Comparison of ENCODE assay signal across 33 cellular contexts in genomic region chr19:18913466-18913865, GRCh38. TPM values are rescaled to one million over a fixed set of nuclear protein-coding genes. Genes with fewer than 3 reads are reported as not detected.
"Had no signal": no experiment of that assay in that cellular context is flagged by ENCODE, and none has a peak within 500 bp of the region (broad histone marks: within the 10 kb centered on the region; RNA-seq: fewer than 3 reads in every experiment).

No MANE protein-coding gene starts in this region.

- H3K27me3 Mint-ChIP-seq: activated CD4-positive, alpha-beta memory T cell treated with anti-CD3 and anti-CD28 coated beads for 36 hours; activated CD4-positive, alpha-beta T cell treated with anti-CD3 and anti-CD28 coated beads for 36 hours; activated CD4-positive, alpha-beta T cell treated with anti-CD3 and anti-CD28 coated beads, Interleukin-2, amount 10 ng/mL, durations not matched to agents 24 days and 14 days; activated CD8-positive, alpha-beta memory T cell treated with anti-CD3 and anti-CD28 coated beads, Interleukin-2, amount 10 ng/mL, durations not matched to agents 7 days and 5 days; activated naive CD4-positive, alpha-beta T cell treated with anti-CD3 and anti-CD28 coated beads, Interleukin-2, amount 10 ng/mL, durations not matched to agents 7 days and 5 days; activated naive CD8-positive, alpha-beta T cell treated with anti-CD3 and anti-CD28 coated beads, Interleukin-2, amount 10 ng/mL, durations not matched to agents 7 days and 5 days; activated T-cell treated with anti-CD3 and anti-CD28 coated beads, Interleukin-2, amount 50 U/mL, for 24 hours; T-helper 17 cell had no signal

- ATAC-seq: activated CD4-positive, alpha-beta T cell treated with anti-CD3 and anti-CD28 coated beads for 36 hours; activated CD8-positive, alpha-beta memory T cell treated with anti-CD3 and anti-CD28 coated beads, Interleukin-2, amount 10 ng/mL, durations not matched to agents 7 days and 5 days; activated CD8-positive, alpha-beta T cell treated with anti-CD3 and anti-CD28 coated beads, Interleukin-2, amount 10 ng/mL, durations not matched to agents 7 days and 5 days; gastroesophageal sphincter; T-helper 17 cell had no signal

- H3K27ac ChIP-seq: brain microvascular endothelial cell, colonic mucosa, epithelial cell of prostate, esophagus squamous epithelium, gastroesophageal sphincter, heart right ventricle, WERI-Rb-1 had no signal

- FAIRE-seq: astrocyte, endometrium, endothelial cell of umbilical vein had no signal

- H3K4me3 ChIP-seq: colonic mucosa, esophagus squamous epithelium, gastroesophageal sphincter, heart right ventricle had no signal

- H3K9me3 ChIP-seq: colonic mucosa, esophagus squamous epithelium, gastroesophageal sphincter, heart right ventricle had no signal

- H3K36me3 ChIP-seq: colonic mucosa had no signal

- H3K27me3 ChIP-seq: brain microvascular endothelial cell, colonic mucosa, esophagus squamous epithelium, gastroesophageal sphincter, heart right ventricle had no signal

- H3K4me3 Mint-ChIP-seq: activated CD4-positive, alpha-beta memory T cell treated with anti-CD3 and anti-CD28 coated beads for 36 hours; activated CD4-positive, alpha-beta T cell treated with anti-CD3 and anti-CD28 coated beads for 36 hours; activated CD4-positive, alpha-beta T cell treated with anti-CD3 and anti-CD28 coated beads, Interleukin-2, amount 10 ng/mL, durations not matched to agents 24 days and 14 days; activated CD8-positive, alpha-beta memory T cell treated with anti-CD3 and anti-CD28 coated beads, Interleukin-2, amount 10 ng/mL, durations not matched to agents 7 days and 5 days; activated CD8-positive, alpha-beta T cell treated with anti-CD3 and anti-CD28 coated beads, Interleukin-2, amount 10 ng/mL, durations not matched to agents 7 days and 5 days; activated naive CD4-positive, alpha-beta T cell treated with anti-CD3 and anti-CD28 coated beads, Interleukin-2, amount 10 ng/mL, durations not matched to agents 7 days and 5 days; activated naive CD8-positive, alpha-beta T cell treated with anti-CD3 and anti-CD28 coated beads, Interleukin-2, amount 10 ng/mL, durations not matched to agents 7 days and 5 days; activated T-cell treated with anti-CD3 and anti-CD28 coated beads, Interleukin-2, amount 50 U/mL, for 24 hours; activated T-cell treated with anti-CD3 and anti-CD28 coated beads, Interleukin-2, amount 50 U/mL, for 72 hours; T-helper 17 cell; T-helper 2 cell treated with Interferon-gamma antibody and Interleukin-4, amounts not matched to agents 5 μg/mL and 100 μg/mL, for 36 hours had no signal

- DNase-seq: activated CD4-positive, alpha-beta memory T cell treated with anti-CD3 and anti-CD28 coated beads for 36 hours; activated CD4-positive, alpha-beta T cell treated with anti-CD3 and anti-CD28 coated beads for 36 hours; activated CD4-positive, alpha-beta T cell treated with anti-CD3 and anti-CD28 coated beads, Interleukin-2, amount 10 ng/mL, durations not matched to agents 24 days and 14 days; activated CD4-positive, CD25-positive, alpha-beta regulatory T cell; activated CD4-positive, CD25-positive, alpha-beta regulatory T cell treated with anti-CD3 and anti-CD28 coated beads, Interleukin-2, amount 50 U/mL, for 72 hours; activated CD8-positive, alpha-beta memory T cell treated with anti-CD3 and anti-CD28 coated beads, Interleukin-2, amount 10 ng/mL, durations not matched to agents 7 days and 5 days; activated CD8-positive, alpha-beta memory T cell treated with anti-CD3 and anti-CD28 coated beads, Interleukin-2, amount 50 U/mL, for 4 hours; activated CD8-positive, alpha-beta T cell treated with anti-CD3 and anti-CD28 coated beads, Interleukin-2, amount 10 ng/mL, durations not matched to agents 7 days and 5 days; activated gamma-delta T cell; activated naive CD4-positive, alpha-beta T cell; activated naive CD4-positive, alpha-beta T cell treated with anti-CD3 and anti-CD28 coated beads, Interleukin-2, amount 10 ng/mL, durations not matched to agents 7 days and 5 days; activated naive CD8-positive, alpha-beta T cell treated with anti-CD3 and anti-CD28 coated beads, Interleukin-2, amount 10 ng/mL, durations not matched to agents 7 days and 5 days; activated T-cell treated with anti-CD3 and anti-CD28 coated beads, Interleukin-2, amount 50 U/mL, for 24 hours; activated T-cell treated with anti-CD3 and anti-CD28 coated beads, Interleukin-2, amount 50 U/mL, for 72 hours; amniotic stem cell; anterior cingulate cortex; brain microvascular endothelial cell; caudate nucleus; colonic mucosa; effector CD8-positive, alpha-beta T cell; esophagus squamous epithelium; foreskin melanocyte; heart right ventricle; T-helper 17 cell; T1000; WERI-Rb-1 had no signal

- H3K27ac Mint-ChIP-seq: activated CD4-positive, alpha-beta memory T cell treated with anti-CD3 and anti-CD28 coated beads for 36 hours; activated CD4-positive, alpha-beta T cell treated with anti-CD3 and anti-CD28 coated beads for 36 hours; activated CD4-positive, alpha-beta T cell treated with anti-CD3 and anti-CD28 coated beads, Interleukin-2, amount 10 ng/mL, durations not matched to agents 24 days and 14 days; activated CD8-positive, alpha-beta T cell treated with anti-CD3 and anti-CD28 coated beads, Interleukin-2, amount 10 ng/mL, durations not matched to agents 7 days and 5 days; activated naive CD4-positive, alpha-beta T cell treated with anti-CD3 and anti-CD28 coated beads, Interleukin-2, amount 10 ng/mL, durations not matched to agents 7 days and 5 days; activated naive CD8-positive, alpha-beta T cell treated with anti-CD3 and anti-CD28 coated beads, Interleukin-2, amount 10 ng/mL, durations not matched to agents 7 days and 5 days; activated T-cell treated with anti-CD3 and anti-CD28 coated beads, Interleukin-2, amount 50 U/mL, for 24 hours; activated T-cell treated with anti-CD3 and anti-CD28 coated beads, Interleukin-2, amount 50 U/mL, for 72 hours; T-helper 17 cell; T-helper 2 cell treated with Interferon-gamma antibody and Interleukin-4, amounts not matched to agents 5 μg/mL and 100 μg/mL, for 36 hours had no signal

- H3K9me3 Mint-ChIP-seq: activated CD4-positive, alpha-beta memory T cell treated with anti-CD3 and anti-CD28 coated beads for 36 hours; activated CD4-positive, alpha-beta T cell treated with anti-CD3 and anti-CD28 coated beads, Interleukin-2, amount 10 ng/mL, durations not matched to agents 24 days and 14 days; activated naive CD4-positive, alpha-beta T cell treated with anti-CD3 and anti-CD28 coated beads, Interleukin-2, amount 10 ng/mL, durations not matched to agents 7 days and 5 days; activated naive CD4-positive, alpha-beta T cell treated with anti-CD3 and anti-CD28 coated beads, Interleukin-2, amount 50 U/mL, for 72 hours; activated T-cell treated with anti-CD3 and anti-CD28 coated beads, Interleukin-2, amount 50 U/mL, for 24 hours; activated T-cell treated with anti-CD3 and anti-CD28 coated beads, Interleukin-2, amount 50 U/mL, for 72 hours; T-helper 2 cell treated with Interferon-gamma antibody and Interleukin-4, amounts not matched to agents 5 μg/mL and 100 μg/mL, for 36 hours had no signal

RNA-seq across cellular contexts. Expression of gene CERS1, which starts 17.5 kb away (rescaled TPM):
- total RNA-seq: activated CD4-positive, alpha-beta memory T cell treated with anti-CD3 and anti-CD28 coated beads for 36 hours; activated CD8-positive, alpha-beta memory T cell treated with anti-CD3 and anti-CD28 coated beads, Interleukin-2, amount 10 ng/mL, durations not matched to agents 7 days and 5 days; activated CD8-positive, alpha-beta T cell treated with anti-CD3 and anti-CD28 coated beads, Interleukin-2, amount 10 ng/mL, durations not matched to agents 7 days and 5 days; activated naive CD8-positive, alpha-beta T cell treated with anti-CD3 and anti-CD28 coated beads, Interleukin-2, amount 10 ng/mL, durations not matched to agents 7 days and 5 days; activated T-cell treated with anti-CD3 and anti-CD28 coated beads, Interleukin-2, amount 50 U/mL, for 72 hours; T-helper 17 cell had no signal

RNA-seq across cellular contexts. Expression of gene HOMER3, which starts 27.6 kb away (rescaled TPM):
- total RNA-seq: activated CD8-positive, alpha-beta T cell treated with anti-CD3 and anti-CD28 coated beads, Interleukin-2, amount 10 ng/mL, durations not matched to agents 7 days and 5 days had no signal
